16 cellular contexts compared by ENCODE assay signal in genomic region chr10:128147669-128148068, GRCh38. TPM values are rescaled to one million over a fixed set of nuclear protein-coding genes. Genes with fewer than 3 reads are reported as not detected.
DNase-seq lines count a peak whose midpoint lies in the region; ATAC-seq and TF ChIP-seq lines count a peak whose summit lies in the region.
"Had no signal": no experiment of that assay in that cellular context is flagged by ENCODE, and none has a peak within 500 bp of the region (broad histone marks: within the 10 kb centered on the region; RNA-seq: fewer than 3 reads in every experiment).

No MANE protein-coding gene starts in this region.

- H2BK120ac ChIP-seq in neuronal stem cell (ENCODE audit: low read depth, low read length), result no peak overlapping the region

- H3K27me3 Mint-ChIP-seq in memory B cell, result peaks cover 6% of the 10 kb centered on the region
- H3K27me3 Mint-ChIP-seq: CD4-positive, alpha-beta T cell had no signal

- H3K4me3 ChIP-seq in AG10803 (ENCODE audit: low read length), result no peak overlapping the region
- H3K4me3 ChIP-seq in cardiac fibroblast (replicated peaks in 1 of 2; ENCODE audit: low read depth in 2 of 2, low read length in 2 of 2), result no peak overlapping the region
- H3K4me3 ChIP-seq in neuronal stem cell (ENCODE audit: low read length in 2 of 2), result no peak overlapping the region
- H3K4me3 ChIP-seq: gastroesophageal sphincter, HAP-1 had no signal

- no peak overlapping the region for H4K8ac ChIP-seq in neuronal stem cell (ENCODE audit: low read depth, low read length)

- peaks cover 5% of the 10 kb centered on the region for H3K9me3 Mint-ChIP-seq in memory B cell
- H3K9me3 Mint-ChIP-seq: CD4-positive, alpha-beta T cell had no signal

- no peak overlapping the region for H2BK15ac ChIP-seq in neuronal stem cell (ENCODE audit: low read length)

- no peaks in the 10 kb centered on the region for H3K9me3 ChIP-seq in neuronal stem cell (replicated peaks in 1 of 2; ENCODE audit: control insufficient read depth in 2 of 2, insufficient read depth in 1 of 2, low read depth in 1 of 2, low read length in 2 of 2)
- H3K9me3 ChIP-seq: gastroesophageal sphincter, HAP-1 had no signal

- H2BK12ac ChIP-seq in neuronal stem cell (ENCODE audit: low read length), result no peak overlapping the region

- no peak overlapping the region for H3K4me3 Mint-ChIP-seq in memory B cell
- H3K4me3 Mint-ChIP-seq: activated naive CD4-positive, alpha-beta T cell treated with anti-CD3 and anti-CD28 coated beads, Interleukin-2, amount 10 ng/mL, durations not matched to agents 7 days and 5 days; dendritic cell treated with granulocyte-macrophage colony-stimulating factor and Interleukin-4, amounts not matched to agents 40 ng/mL and 50 ng/mL, for 4 days had no signal

- H3K27ac Mint-ChIP-seq in memory B cell, result peak overlapping the region; percentile 88
- H3K27ac Mint-ChIP-seq: activated naive CD4-positive, alpha-beta T cell treated with anti-CD3 and anti-CD28 coated beads, Interleukin-2, amount 10 ng/mL, durations not matched to agents 7 days and 5 days; CD4-positive, alpha-beta T cell; dendritic cell treated with granulocyte-macrophage colony-stimulating factor and Interleukin-4, amounts not matched to agents 40 ng/mL and 50 ng/mL, for 4 days had no signal

- no peaks in the 10 kb centered on the region for H3K36me3 ChIP-seq in neuronal stem cell (replicated peaks in 1 of 2; ENCODE audit: control insufficient read depth in 2 of 2, insufficient read depth in 2 of 2, low read length in 2 of 2)
- H3K36me3 ChIP-seq: gastroesophageal sphincter, HAP-1 had no signal

- H2AK5ac ChIP-seq in neuronal stem cell (ENCODE audit: low read depth, low read length), result no peak overlapping the region

- no peak overlapping the region for H3K4ac ChIP-seq in neuronal stem cell (ENCODE audit: low read length)

- H3K27ac ChIP-seq in neuronal stem cell (replicated peaks; ENCODE audit: low read length), result no peak overlapping the region
- H3K27ac ChIP-seq: gastroesophageal sphincter had no signal

- peaks cover 4% of the 10 kb centered on the region for H3K36me3 Mint-ChIP-seq in memory B cell
- H3K36me3 Mint-ChIP-seq: activated naive CD4-positive, alpha-beta T cell treated with anti-CD3 and anti-CD28 coated beads, Interleukin-2, amount 10 ng/mL, durations not matched to agents 7 days and 5 days had no signal

- no peak overlapping the region for H2BK5ac ChIP-seq in neuronal stem cell (ENCODE audit: low read length)

- no peak overlapping the region for H3K23ac ChIP-seq in neuronal stem cell (ENCODE audit: low read depth, low read length, poor library complexity)

- H3K18ac ChIP-seq in neuronal stem cell (ENCODE audit: low read length), result no peak overlapping the region

- peaks cover 0 to 1% of the 10 kb centered on the region in 2 donors for H3K4me1 ChIP-seq in neuronal stem cell (ENCODE audit: control insufficient read depth in 2 of 2, insufficient read depth in 1 of 2, low read depth in 1 of 2, low read length in 2 of 2)
- H3K4me1 ChIP-seq: HAP-1 had no signal

- H3K4me1 Mint-ChIP-seq in memory B cell, result peaks cover 8% of the 10 kb centered on the region

- H3K9ac ChIP-seq in neuronal stem cell (ENCODE audit: low read depth, low read length, poor library complexity), result no peak overlapping the region

- peak; percentile 97 for DNase-seq in AG10803 (ENCODE audit: low read depth)
- DNase-seq in M059J (ENCODE audit: low read depth), result peak; percentile 18
- peak; percentile 85 to 93 for DNase-seq in cardiac fibroblast (ENCODE audit: low read depth in 2 of 2)
- no peak for DNase-seq in memory B cell (ENCODE audit: low spot score in 2 of 2)
- no peak for DNase-seq in cerebellar nuclear complex (lab: John Stamatoyannopoulos, UW)
- no peak for DNase-seq in neuronal stem cell (ENCODE audit: low spot score)
- no peak for DNase-seq in NCI-H226
- DNase-seq: activated naive CD4-positive, alpha-beta T cell treated with anti-CD3 and anti-CD28 coated beads, Interleukin-2, amount 10 ng/mL, durations not matched to agents 7 days and 5 days; CD4-positive, alpha-beta T cell; islet precursor cell; NCI-H2029; SHP77 had no signal

- no peak overlapping the region for H2AFZ ChIP-seq in neuronal stem cell (ENCODE audit: low read length)

- H3K27me3 ChIP-seq in neuronal stem cell (ENCODE audit: control insufficient read depth in 3 of 3, insufficient read depth in 3 of 3, low read depth in 1 of 3, low read length in 3 of 3), result peaks cover 0 to 39% (median 0%) of the 10 kb centered on the region in 3 experiments

- H4K91ac ChIP-seq in neuronal stem cell (ENCODE audit: low read depth, low read length, poor library complexity), result no peak overlapping the region

- TF ChIP-seq CTCF in AG10803 (conservative IDR thresholded peaks at IDR 0.05; ENCODE audit: low read length) (no peak), cardiac fibroblast (IDR thresholded peaks at IDR 0.05; ENCODE audit: low read depth, low read length) (no peak)

- ATAC-seq in memory B cell (ENCODE audit: low read depth), result no peak
- no peak for ATAC-seq in HG03460 (IDR thresholded peaks at IDR 0.05; ENCODE audit: unreplicated experiment)
- ATAC-seq: gastroesophageal sphincter had no signal

- H3K14ac ChIP-seq in neuronal stem cell (ENCODE audit: low read length), result no peak overlapping the region

- no peak overlapping the region for H3K4me2 ChIP-seq in neuronal stem cell (ENCODE audit: insufficient read depth, low read length, poor library complexity, severe bottlenecking)

- no CpG with 5 or more reads among the region's 2 CpGs for WGBS in neuronal stem cell (ENCODE audit: extremely low coverage in 2 of 2, insufficient read length in 2 of 2, insufficient replicate concordance in 1 of 2), 2 donors

- H3K79me1 ChIP-seq in neuronal stem cell (ENCODE audit: low read depth, low read length), result no peaks in the 10 kb centered on the region

RNA-seq across cellular contexts. Expression of gene MKI67, which starts 21.4 kb away (rescaled TPM):
- 34.0 and 85.4 TPM in 2 replicates for total RNA-seq in M059J (2014; rRNA removed; shearing (Covaris generic))
- polyA plus RNA-seq in neuronal stem cell (2013, experiment 1 of 2), result 42.4 TPM
- polyA plus RNA-seq in neuronal stem cell (2013, experiment 2 of 2), result 41.6 TPM

Comparison
In these comparisons a context has a peak if more than half of its experiments do, and no peak if none do; other contexts are left out.
1. DNase-seq: peak in AG10803 (single experiment), M059J (single experiment) and cardiac fibroblast (2 of 2); none in memory B cell (0 of 2), cerebellar nuclear complex (0 of 2), neuronal stem cell (single experiment) and NCI-H226 (single experiment).